Comparison of ENCODE assay signal across 11 cellular contexts in the genomic region with DNA sequence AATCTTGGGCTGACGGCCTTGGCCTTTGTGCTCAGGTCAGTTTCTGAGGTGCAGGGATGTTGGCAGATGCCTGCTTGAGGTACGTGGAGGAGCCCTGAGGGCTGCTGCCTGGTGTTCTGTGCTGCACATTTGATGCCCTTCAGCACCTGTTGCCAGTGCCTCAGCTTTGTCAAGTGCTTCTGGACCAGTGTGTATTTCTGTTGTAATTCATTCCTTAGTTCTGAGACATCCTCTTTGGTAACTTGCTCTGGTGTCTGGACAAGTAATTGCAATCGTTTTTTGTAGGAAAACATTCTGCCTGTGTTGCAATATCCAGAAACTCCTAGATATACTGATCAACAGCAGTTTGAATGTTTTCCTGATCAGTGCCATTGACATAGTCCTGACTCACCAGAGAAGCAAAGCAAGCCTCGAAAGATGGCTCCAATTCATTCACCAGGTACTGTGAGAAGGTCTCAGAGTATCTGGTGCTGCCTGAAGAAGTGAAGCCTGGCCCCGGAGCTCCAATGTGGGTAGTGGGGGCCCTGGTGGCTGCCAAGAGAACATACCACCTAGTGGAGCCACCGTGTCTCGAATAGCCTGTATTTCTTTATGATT. TPM values are rescaled to one million over a fixed set of nuclear protein-coding genes. Genes with fewer than 3 reads are reported as not detected.
DNase-seq lines count a peak whose midpoint lies in the region; ATAC-seq and TF ChIP-seq lines count a peak whose summit lies in the region.
"Had no signal": no experiment of that assay in that cellular context is flagged by ENCODE, and none has a peak within 500 bp of the region (broad histone marks: within the 10 kb centered on the region; RNA-seq: fewer than 3 reads in every experiment).

No MANE protein-coding gene starts in this region.

- no TSS peak for BruUV-seq in MCF 10A (replicated peaks; lab: Mats Ljungman, UMichigan)

- H3K4me1 Mint-ChIP-seq in MCF 10A (ENCODE audit: insufficient read depth, unreplicated experiment) (peaks cover 17% of the 10 kb centered on the region), glutamatergic neuron (ENCODE audit: low read depth, unreplicated experiment) (no peaks in the 10 kb centered on the region)

- no peak for ATAC-seq in HG03521 (IDR thresholded peaks at IDR 0.05; ENCODE audit: unreplicated experiment)
- no peak for ATAC-seq in heart left ventricle

- no peak overlapping the region for H3K27ac ChIP-seq in breast epithelium
- no peak overlapping the region for H3K27ac ChIP-seq in VCaP
- H3K27ac ChIP-seq in heart left ventricle, result no peak overlapping the region
- H3K27ac ChIP-seq: esophagus squamous epithelium had no signal

- H3K36me3 Mint-ChIP-seq in MCF 10A (ENCODE audit: insufficient read depth, unreplicated experiment) (peaks cover 23% of the 10 kb centered on the region), glutamatergic neuron (ENCODE audit: unreplicated experiment) (peaks cover 7% of the 10 kb centered on the region)

- H3K27me3 ChIP-seq in breast epithelium, result no peaks in the 10 kb centered on the region
- H3K27me3 ChIP-seq in heart left ventricle, result no peaks in the 10 kb centered on the region
- H3K27me3 ChIP-seq: esophagus squamous epithelium had no signal

- H3K4me1 ChIP-seq in breast epithelium (no peaks in the 10 kb centered on the region), heart left ventricle (no peaks in the 10 kb centered on the region)

- H3K4me3 Mint-ChIP-seq in MCF 10A (ENCODE audit: unreplicated experiment), result peak overlapping the region; percentile 22
- H3K4me3 Mint-ChIP-seq in glutamatergic neuron (ENCODE audit: unreplicated experiment), result no peak overlapping the region
- H3K4me3 Mint-ChIP-seq: activated naive CD8-positive, alpha-beta T cell treated with anti-CD3 and anti-CD28 coated beads for 36 hours had no signal

- POLR2A ChIA-PET in MCF 10A (lab: Yijun Ruan, JAX), result interaction anchor here (1.1 to 2.6 kb wide), 6 partner anchors 9 to 47 kb away, joined by 3 to 16 read pairs (median 8); no protein-coding TSS in a partner anchor

- no peaks in the 10 kb centered on the region for H3K9me3 Mint-ChIP-seq in MCF 10A (ENCODE audit: unreplicated experiment)
- H3K9me3 Mint-ChIP-seq in glutamatergic neuron (ENCODE audit: unreplicated experiment), result peaks cover 2% of the 10 kb centered on the region

- no peaks in the 10 kb centered on the region for H3K36me3 ChIP-seq in breast epithelium
- H3K36me3 ChIP-seq in heart left ventricle, result peaks cover 0 to 23% (median 15%) of the 10 kb centered on the region in 9 donors

- peak overlapping the region; percentile 59 for H3K27ac Mint-ChIP-seq in MCF 10A (ENCODE audit: low read depth, unreplicated experiment)
- H3K27ac Mint-ChIP-seq in glutamatergic neuron (ENCODE audit: unreplicated experiment), result no peak overlapping the region
- H3K27ac Mint-ChIP-seq: activated naive CD8-positive, alpha-beta T cell treated with anti-CD3 and anti-CD28 coated beads for 36 hours had no signal

- DNase-seq in MCF 10A (ENCODE audit: unreplicated experiment) (peak; percentile 82), breast epithelium (ENCODE audit: low spot score in 2 of 2) (no peak), glutamatergic neuron (no peak), DMS153 treated with DMSO at 0.1 percent for 48 hours (lab: John Stamatoyannopoulos, UW; ENCODE audit: unreplicated experiment) (no peak), heart left ventricle (no peak), globus pallidus (ENCODE audit: low spot score) (no peak)
- DNase-seq: activated naive CD8-positive, alpha-beta T cell treated with anti-CD3 and anti-CD28 coated beads for 36 hours; C1 segment of cervical spinal cord; esophagus squamous epithelium had no signal

- TF ChIP-seq POLR2A in breast epithelium (IDR thresholded peaks at IDR 0.05) (no peak), heart left ventricle (IDR thresholded peaks at IDR 0.05) (no peak)

- H3K4me3 ChIP-seq in breast epithelium, result no peak overlapping the region
- no peak overlapping the region for H3K4me3 ChIP-seq in heart left ventricle
- H3K4me3 ChIP-seq: esophagus squamous epithelium had no signal

- H3K9me3 ChIP-seq in breast epithelium (no peaks in the 10 kb centered on the region), heart left ventricle (no peaks in the 10 kb centered on the region)
- H3K9me3 ChIP-seq: esophagus squamous epithelium had no signal

- WGBS in heart left ventricle, 4 donors, result 70 to 79% (median 76%) methylated on average over 7 of the region's 7 CpGs

- CTCF ChIA-PET in MCF 10A (lab: Yijun Ruan, JAX), result interaction anchor here (0.8 to 1.0 kb wide), 2 partner anchors 359 to 445 kb away, joined by 3 read pairs; no protein-coding TSS in a partner anchor

- intact Hi-C loops in MCF 10A (cut with micrococcal nuclease), result loop anchor here (2.0 kb wide), 1 partner anchor 47 kb away; no protein-coding TSS in a partner anchor
- intact Hi-C loops in breast epithelium (cut with DNase I; ENCODE audit: low total_unique reads), result no loop called here
- intact Hi-C loops in heart left ventricle (cut with DNase I), result no loop called here

- H3K27me3 Mint-ChIP-seq in MCF 10A (ENCODE audit: insufficient read depth, unreplicated experiment) (no peaks in the 10 kb centered on the region), glutamatergic neuron (ENCODE audit: unreplicated experiment) (no peaks in the 10 kb centered on the region)
- H3K27me3 Mint-ChIP-seq: activated naive CD8-positive, alpha-beta T cell treated with anti-CD3 and anti-CD28 coated beads for 36 hours had no signal

- TF ChIP-seq CTCF in MCF 10A (IDR thresholded peaks at IDR 0.05; ENCODE audit: unreplicated experiment) (peak; percentile 26), breast epithelium (IDR thresholded peaks at IDR 0.05) (no peak), VCaP (conservative IDR thresholded peaks at IDR 0.05) (0 out of 2 replicates have a peak, but pooled peaks have one; percentile 11), glutamatergic neuron (IDR thresholded peaks at IDR 0.05; ENCODE audit: partially characterized antibody, unreplicated experiment) (peak; percentile 9), heart left ventricle (IDR thresholded peaks at IDR 0.05) (no peak)

RNA-seq across cellular contexts. Expression of gene ZNF337, which starts 26.7 kb away (rescaled TPM):
- total RNA-seq in MCF 10A (2022) (19.5 and 23.0 TPM in 2 replicates), breast epithelium (10 to 100 TPM; 16.3 to 25.9 (median 20.0) TPM), glutamatergic neuron (ENCODE audit: unreplicated experiment) (24.5 TPM), heart left ventricle (10 to 100 TPM in 1 of 9 donors, 1 to 10 TPM in 8; 5.8 to 10.3 (median 6.6) TPM)
- polyA plus RNA-seq in heart left ventricle, result 1 to 10 TPM; 5.5 to 6.2 TPM

RNA-seq across cellular contexts. Expression of gene NANP, which starts 46.1 kb away (rescaled TPM):
- total RNA-seq in MCF 10A (2022) (5.2 and 5.7 TPM in 2 replicates), breast epithelium (1 to 10 TPM; 3.8 to 5.7 (median 5.2) TPM), glutamatergic neuron (ENCODE audit: unreplicated experiment) (1.4 TPM), heart left ventricle (1 to 10 TPM; 2.5 to 4.4 (median 3.1) TPM)
- polyA plus RNA-seq in heart left ventricle, result 1 to 10 TPM; 1.8 to 5.2 TPM

Comparison
In these comparisons a context has a peak if more than half of its experiments do, and no peak if none do; other contexts are left out.
1. CTCF ChIP-seq: peak in MCF 10A (single experiment), VCaP (single experiment) and glutamatergic neuron (single experiment); none in breast epithelium (0 of 3) and heart left ventricle (0 of 12).